Comparison of ENCODE assay signal across 1 cellular context in the genomic region with DNA sequence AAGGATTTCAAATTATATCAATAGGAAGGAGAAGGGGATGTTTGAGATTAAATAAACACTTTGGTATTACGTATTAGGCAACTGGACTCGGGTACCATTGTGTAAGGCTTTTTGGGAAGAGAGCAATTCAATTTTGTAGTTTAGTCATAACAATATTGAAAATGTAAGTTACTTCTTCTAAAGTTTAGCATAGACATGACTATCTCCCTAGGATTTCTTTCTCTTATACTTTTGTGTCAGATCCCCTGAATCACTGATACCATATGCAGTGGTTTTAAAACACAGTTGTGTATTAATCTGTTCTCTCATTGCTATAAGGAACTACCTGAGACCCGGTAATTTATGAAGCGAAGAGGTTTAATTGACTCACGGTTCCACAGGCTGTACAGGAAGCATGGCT.
TF ChIP-seq lines count a peak whose summit lies in the region.

No MANE protein-coding gene starts in this region.

TF ChIP-seq in WTC11, 78 proteins besides CTCF, POLR2A, EP300 and RAD21 (continued from another document):
- no peak for TF ChIP-seq GTF2I (CRISPR knock-in tag; conservative IDR thresholded peaks at IDR 0.05)
- no peak for TF ChIP-seq CREB1 (CRISPR knock-in tag; IDR thresholded peaks at IDR 0.05)
- TF ChIP-seq, protein P1, sequence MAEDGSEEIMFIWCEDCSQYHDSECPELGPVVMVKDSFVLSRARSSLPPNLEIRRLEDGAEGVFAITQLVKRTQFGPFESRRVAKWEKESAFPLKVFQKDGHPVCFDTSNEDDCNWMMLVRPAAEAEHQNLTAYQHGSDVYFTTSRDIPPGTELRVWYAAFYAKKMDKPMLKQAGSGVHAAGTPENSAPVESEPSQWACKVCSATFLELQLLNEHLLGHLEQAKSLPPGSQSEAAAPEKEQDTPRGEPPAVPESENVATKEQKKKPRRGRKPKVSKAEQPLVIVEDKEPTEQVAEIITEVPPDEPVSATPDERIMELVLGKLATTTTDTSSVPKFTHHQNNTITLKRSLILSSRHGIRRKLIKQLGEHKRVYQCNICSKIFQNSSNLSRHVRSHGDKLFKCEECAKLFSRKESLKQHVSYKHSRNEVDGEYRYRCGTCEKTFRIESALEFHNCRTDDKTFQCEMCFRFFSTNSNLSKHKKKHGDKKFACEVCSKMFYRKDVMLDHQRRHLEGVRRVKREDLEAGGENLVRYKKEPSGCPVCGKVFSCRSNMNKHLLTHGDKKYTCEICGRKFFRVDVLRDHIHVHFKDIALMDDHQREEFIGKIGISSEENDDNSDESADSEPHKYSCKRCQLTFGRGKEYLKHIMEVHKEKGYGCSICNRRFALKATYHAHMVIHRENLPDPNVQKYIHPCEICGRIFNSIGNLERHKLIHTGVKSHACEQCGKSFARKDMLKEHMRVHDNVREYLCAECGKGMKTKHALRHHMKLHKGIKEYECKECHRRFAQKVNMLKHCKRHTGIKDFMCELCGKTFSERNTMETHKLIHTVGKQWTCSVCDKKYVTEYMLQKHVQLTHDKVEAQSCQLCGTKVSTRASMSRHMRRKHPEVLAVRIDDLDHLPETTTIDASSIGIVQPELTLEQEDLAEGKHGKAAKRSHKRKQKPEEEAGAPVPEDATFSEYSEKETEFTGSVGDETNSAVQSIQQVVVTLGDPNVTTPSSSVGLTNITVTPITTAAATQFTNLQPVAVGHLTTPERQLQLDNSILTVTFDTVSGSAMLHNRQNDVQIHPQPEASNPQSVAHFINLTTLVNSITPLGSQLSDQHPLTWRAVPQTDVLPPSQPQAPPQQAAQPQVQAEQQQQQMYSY (CRISPR knock-in tag; IDR thresholded peaks at IDR 0.05) = no peak
- TF ChIP-seq, protein P2, sequence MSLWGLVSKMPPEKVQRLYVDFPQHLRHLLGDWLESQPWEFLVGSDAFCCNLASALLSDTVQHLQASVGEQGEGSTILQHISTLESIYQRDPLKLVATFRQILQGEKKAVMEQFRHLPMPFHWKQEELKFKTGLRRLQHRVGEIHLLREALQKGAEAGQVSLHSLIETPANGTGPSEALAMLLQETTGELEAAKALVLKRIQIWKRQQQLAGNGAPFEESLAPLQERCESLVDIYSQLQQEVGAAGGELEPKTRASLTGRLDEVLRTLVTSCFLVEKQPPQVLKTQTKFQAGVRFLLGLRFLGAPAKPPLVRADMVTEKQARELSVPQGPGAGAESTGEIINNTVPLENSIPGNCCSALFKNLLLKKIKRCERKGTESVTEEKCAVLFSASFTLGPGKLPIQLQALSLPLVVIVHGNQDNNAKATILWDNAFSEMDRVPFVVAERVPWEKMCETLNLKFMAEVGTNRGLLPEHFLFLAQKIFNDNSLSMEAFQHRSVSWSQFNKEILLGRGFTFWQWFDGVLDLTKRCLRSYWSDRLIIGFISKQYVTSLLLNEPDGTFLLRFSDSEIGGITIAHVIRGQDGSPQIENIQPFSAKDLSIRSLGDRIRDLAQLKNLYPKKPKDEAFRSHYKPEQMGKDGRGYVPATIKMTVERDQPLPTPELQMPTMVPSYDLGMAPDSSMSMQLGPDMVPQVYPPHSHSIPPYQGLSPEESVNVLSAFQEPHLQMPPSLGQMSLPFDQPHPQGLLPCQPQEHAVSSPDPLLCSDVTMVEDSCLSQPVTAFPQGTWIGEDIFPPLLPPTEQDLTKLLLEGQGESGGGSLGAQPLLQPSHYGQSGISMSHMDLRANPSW (CRISPR knock-in tag; conservative IDR thresholded peaks at IDR 0.05; ENCODE audit: low read depth) = no peak
- no peak for TF ChIP-seq ZNF232 (CRISPR knock-in tag; IDR thresholded peaks at IDR 0.05)
- no peak for TF ChIP-seq PRRX2 (CRISPR knock-in tag; IDR thresholded peaks at IDR 0.05)
- no peak for TF ChIP-seq ELF4 (CRISPR knock-in tag; IDR thresholded peaks at IDR 0.05; ENCODE audit: low read depth)
- no peak for TF ChIP-seq ZNF263 (CRISPR knock-in tag; IDR thresholded peaks at IDR 0.05; ENCODE audit: low read depth)
- no peak for TF ChIP-seq TEAD1 (CRISPR knock-in tag; IDR thresholded peaks at IDR 0.05)
- no peak for TF ChIP-seq ZNF396 (CRISPR knock-in tag; IDR thresholded peaks at IDR 0.05; ENCODE audit: borderline replicate concordance)
